ENCODE assay signal across 1 cellular context in the genomic region with DNA sequence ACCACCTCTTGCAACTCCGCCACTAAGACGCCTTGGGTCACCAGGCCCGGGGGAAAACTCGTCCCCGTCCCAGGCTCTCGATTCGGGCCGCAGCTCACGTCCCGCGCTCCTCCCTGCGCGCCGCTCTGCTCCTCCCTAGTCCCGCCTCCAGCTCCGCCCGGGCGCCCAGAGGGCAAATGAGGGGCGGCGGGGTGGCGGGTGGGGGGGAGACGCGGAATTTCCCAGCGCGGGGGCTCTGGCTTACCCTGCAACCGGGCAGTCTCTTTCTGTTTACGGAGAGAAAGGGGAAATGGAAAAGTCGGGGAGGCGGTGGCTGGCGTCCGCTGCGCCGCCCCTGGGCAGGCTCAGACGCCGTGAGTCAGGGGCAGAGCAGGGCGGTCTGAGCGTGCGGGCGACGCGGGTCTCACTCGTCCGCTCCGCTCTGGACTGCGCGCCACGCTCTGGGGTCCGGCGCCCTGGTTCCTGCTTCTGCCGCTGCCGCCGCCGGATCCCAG.
TF ChIP-seq lines count a peak whose summit lies in the region.

A gene (plus strand): TSS at position 406 of the 494 bp plus-strand sequence. CDS start 4,755 bp downstream, outside the sequence.

TF ChIP-seq in HepG2, 621 proteins besides CTCF, POLR2A, EP300 and RAD21 (continued from another document and continues in another):
- TF ChIP-seq, protein P1, sequence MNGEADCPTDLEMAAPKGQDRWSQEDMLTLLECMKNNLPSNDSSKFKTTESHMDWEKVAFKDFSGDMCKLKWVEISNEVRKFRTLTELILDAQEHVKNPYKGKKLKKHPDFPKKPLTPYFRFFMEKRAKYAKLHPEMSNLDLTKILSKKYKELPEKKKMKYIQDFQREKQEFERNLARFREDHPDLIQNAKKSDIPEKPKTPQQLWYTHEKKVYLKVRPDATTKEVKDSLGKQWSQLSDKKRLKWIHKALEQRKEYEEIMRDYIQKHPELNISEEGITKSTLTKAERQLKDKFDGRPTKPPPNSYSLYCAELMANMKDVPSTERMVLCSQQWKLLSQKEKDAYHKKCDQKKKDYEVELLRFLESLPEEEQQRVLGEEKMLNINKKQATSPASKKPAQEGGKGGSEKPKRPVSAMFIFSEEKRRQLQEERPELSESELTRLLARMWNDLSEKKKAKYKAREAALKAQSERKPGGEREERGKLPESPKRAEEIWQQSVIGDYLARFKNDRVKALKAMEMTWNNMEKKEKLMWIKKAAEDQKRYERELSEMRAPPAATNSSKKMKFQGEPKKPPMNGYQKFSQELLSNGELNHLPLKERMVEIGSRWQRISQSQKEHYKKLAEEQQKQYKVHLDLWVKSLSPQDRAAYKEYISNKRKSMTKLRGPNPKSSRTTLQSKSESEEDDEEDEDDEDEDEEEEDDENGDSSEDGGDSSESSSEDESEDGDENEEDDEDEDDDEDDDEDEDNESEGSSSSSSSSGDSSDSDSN (CRISPR knock-in tag; IDR thresholded peaks at IDR 0.05) = peak; percentile 40; the same call in 1 of the 2 replicates
- TF ChIP-seq, protein P2, sequence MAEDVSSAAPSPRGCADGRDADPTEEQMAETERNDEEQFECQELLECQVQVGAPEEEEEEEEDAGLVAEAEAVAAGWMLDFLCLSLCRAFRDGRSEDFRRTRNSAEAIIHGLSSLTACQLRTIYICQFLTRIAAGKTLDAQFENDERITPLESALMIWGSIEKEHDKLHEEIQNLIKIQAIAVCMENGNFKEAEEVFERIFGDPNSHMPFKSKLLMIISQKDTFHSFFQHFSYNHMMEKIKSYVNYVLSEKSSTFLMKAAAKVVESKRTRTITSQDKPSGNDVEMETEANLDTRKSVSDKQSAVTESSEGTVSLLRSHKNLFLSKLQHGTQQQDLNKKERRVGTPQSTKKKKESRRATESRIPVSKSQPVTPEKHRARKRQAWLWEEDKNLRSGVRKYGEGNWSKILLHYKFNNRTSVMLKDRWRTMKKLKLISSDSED (CRISPR knock-in tag; IDR thresholded peaks at IDR 0.05) = no peak
- 0 out of 2 replicates have a peak, but pooled peaks have one; percentile 21 for TF ChIP-seq DNMT3B (CRISPR knock-in tag; conservative IDR thresholded peaks at IDR 0.05)
- no peak; the same call in 1 of the 2 replicates for TF ChIP-seq ZNF205 (CRISPR knock-in tag; IDR thresholded peaks at IDR 0.05)
- TF ChIP-seq FOXP1 (IDR thresholded peaks at IDR 0.05) = no peak
- TF ChIP-seq FOXP1 (CRISPR knock-in tag; IDR thresholded peaks at IDR 0.05) = 0 out of 2 replicates have a peak, but pooled peaks have one; percentile 7
- TF ChIP-seq, protein P3, sequence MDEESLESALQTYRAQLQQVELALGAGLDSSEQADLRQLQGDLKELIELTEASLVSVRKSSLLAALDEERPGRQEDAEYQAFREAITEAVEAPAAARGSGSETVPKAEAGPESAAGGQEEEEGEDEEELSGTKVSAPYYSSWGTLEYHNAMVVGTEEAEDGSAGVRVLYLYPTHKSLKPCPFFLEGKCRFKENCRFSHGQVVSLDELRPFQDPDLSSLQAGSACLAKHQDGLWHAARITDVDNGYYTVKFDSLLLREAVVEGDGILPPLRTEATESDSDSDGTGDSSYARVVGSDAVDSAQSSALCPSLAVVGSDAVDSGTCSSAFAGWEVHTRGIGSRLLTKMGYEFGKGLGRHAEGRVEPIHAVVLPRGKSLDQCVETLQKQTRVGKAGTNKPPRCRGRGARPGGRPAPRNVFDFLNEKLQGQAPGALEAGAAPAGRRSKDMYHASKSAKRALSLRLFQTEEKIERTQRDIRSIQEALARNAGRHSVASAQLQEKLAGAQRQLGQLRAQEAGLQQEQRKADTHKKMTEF (CRISPR knock-in tag; IDR thresholded peaks at IDR 0.05) = peak; percentile 81
- TF ChIP-seq, protein P4, sequence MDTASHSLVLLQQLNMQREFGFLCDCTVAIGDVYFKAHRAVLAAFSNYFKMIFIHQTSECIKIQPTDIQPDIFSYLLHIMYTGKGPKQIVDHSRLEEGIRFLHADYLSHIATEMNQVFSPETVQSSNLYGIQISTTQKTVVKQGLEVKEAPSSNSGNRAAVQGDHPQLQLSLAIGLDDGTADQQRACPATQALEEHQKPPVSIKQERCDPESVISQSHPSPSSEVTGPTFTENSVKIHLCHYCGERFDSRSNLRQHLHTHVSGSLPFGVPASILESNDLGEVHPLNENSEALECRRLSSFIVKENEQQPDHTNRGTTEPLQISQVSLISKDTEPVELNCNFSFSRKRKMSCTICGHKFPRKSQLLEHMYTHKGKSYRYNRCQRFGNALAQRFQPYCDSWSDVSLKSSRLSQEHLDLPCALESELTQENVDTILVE (CRISPR knock-in tag; IDR thresholded peaks at IDR 0.05) = no peak; the same call in 1 of the 2 replicates
- no peak for TF ChIP-seq MEF2D (CRISPR knock-in tag; IDR thresholded peaks at IDR 0.05)
- TF ChIP-seq ZNF550 (CRISPR knock-in tag; IDR thresholded peaks at IDR 0.05; ENCODE audit: borderline replicate concordance) = no peak
- TF ChIP-seq, protein P5, sequence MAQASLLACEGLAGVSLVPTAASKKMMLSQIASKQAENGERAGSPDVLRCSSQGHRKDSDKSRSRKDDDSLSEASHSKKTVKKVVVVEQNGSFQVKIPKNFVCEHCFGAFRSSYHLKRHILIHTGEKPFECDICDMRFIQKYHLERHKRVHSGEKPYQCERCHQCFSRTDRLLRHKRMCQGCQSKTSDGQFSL (CRISPR knock-in tag; IDR thresholded peaks at IDR 0.05) = 0 out of 2 replicates have a peak, but pooled peaks have one; percentile 63
- TF ChIP-seq ZNF879 (CRISPR knock-in tag; IDR thresholded peaks at IDR 0.05) = peak; percentile 79; the same call in 1 of the 2 replicates
- TF ChIP-seq, protein P6, sequence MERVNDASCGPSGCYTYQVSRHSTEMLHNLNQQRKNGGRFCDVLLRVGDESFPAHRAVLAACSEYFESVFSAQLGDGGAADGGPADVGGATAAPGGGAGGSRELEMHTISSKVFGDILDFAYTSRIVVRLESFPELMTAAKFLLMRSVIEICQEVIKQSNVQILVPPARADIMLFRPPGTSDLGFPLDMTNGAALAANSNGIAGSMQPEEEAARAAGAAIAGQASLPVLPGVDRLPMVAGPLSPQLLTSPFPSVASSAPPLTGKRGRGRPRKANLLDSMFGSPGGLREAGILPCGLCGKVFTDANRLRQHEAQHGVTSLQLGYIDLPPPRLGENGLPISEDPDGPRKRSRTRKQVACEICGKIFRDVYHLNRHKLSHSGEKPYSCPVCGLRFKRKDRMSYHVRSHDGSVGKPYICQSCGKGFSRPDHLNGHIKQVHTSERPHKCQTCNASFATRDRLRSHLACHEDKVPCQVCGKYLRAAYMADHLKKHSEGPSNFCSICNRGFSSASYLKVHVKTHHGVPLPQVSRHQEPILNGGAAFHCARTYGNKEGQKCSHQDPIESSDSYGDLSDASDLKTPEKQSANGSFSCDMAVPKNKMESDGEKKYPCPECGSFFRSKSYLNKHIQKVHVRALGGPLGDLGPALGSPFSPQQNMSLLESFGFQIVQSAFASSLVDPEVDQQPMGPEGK (CRISPR knock-in tag; IDR thresholded peaks at IDR 0.05) = peak; percentile 96
- TF ChIP-seq FOXC1 (CRISPR knock-in tag; IDR thresholded peaks at IDR 0.05; ENCODE audit: borderline replicate concordance) = no peak
- TF ChIP-seq MYC (CRISPR knock-in tag; IDR thresholded peaks at IDR 0.05; ENCODE audit: borderline replicate concordance) = peak; percentile 56; the same call in 1 of the 2 replicates
- no peak for TF ChIP-seq IKZF1 (IDR thresholded peaks at IDR 0.05)
- TF ChIP-seq ZNF235 (CRISPR knock-in tag; IDR thresholded peaks at IDR 0.05; ENCODE audit: borderline replicate concordance) = 0 out of 2 replicates have a peak, but pooled peaks have one; percentile 35
- no peak for TF ChIP-seq MIER2 (CRISPR knock-in tag; IDR thresholded peaks at IDR 0.05)
- peak; percentile 41; the same call in 1 of the 2 replicates for TF ChIP-seq ETV5 (CRISPR knock-in tag; IDR thresholded peaks at IDR 0.05; ENCODE audit: borderline replicate concordance)
- peak; percentile 79 for TF ChIP-seq ZNF451 (CRISPR knock-in tag; IDR thresholded peaks at IDR 0.05)
- TF ChIP-seq, protein P7, sequence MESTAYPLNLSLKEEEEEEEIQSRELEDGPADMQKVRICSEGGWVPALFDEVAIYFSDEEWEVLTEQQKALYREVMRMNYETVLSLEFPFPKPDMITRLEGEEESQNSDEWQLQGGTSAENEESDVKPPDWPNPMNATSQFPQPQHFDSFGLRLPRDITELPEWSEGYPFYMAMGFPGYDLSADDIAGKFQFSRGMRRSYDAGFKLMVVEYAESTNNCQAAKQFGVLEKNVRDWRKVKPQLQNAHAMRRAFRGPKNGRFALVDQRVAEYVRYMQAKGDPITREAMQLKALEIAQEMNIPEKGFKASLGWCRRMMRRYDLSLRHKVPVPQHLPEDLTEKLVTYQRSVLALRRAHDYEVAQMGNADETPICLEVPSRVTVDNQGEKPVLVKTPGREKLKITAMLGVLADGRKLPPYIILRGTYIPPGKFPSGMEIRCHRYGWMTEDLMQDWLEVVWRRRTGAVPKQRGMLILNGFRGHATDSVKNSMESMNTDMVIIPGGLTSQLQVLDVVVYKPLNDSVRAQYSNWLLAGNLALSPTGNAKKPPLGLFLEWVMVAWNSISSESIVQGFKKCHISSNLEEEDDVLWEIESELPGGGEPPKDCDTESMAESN (CRISPR knock-in tag; conservative IDR thresholded peaks at IDR 0.05) = peak; percentile 53
- TF ChIP-seq ZFP82 (CRISPR knock-in tag; IDR thresholded peaks at IDR 0.05; ENCODE audit: borderline replicate concordance) = peak; percentile 83; the same call in 1 of the 2 replicates
- TF ChIP-seq CCDC6 (CRISPR knock-in tag; IDR thresholded peaks at IDR 0.05) = 0 out of 2 replicates have a peak, but pooled peaks have one; percentile 24
- TF ChIP-seq, protein P8, sequence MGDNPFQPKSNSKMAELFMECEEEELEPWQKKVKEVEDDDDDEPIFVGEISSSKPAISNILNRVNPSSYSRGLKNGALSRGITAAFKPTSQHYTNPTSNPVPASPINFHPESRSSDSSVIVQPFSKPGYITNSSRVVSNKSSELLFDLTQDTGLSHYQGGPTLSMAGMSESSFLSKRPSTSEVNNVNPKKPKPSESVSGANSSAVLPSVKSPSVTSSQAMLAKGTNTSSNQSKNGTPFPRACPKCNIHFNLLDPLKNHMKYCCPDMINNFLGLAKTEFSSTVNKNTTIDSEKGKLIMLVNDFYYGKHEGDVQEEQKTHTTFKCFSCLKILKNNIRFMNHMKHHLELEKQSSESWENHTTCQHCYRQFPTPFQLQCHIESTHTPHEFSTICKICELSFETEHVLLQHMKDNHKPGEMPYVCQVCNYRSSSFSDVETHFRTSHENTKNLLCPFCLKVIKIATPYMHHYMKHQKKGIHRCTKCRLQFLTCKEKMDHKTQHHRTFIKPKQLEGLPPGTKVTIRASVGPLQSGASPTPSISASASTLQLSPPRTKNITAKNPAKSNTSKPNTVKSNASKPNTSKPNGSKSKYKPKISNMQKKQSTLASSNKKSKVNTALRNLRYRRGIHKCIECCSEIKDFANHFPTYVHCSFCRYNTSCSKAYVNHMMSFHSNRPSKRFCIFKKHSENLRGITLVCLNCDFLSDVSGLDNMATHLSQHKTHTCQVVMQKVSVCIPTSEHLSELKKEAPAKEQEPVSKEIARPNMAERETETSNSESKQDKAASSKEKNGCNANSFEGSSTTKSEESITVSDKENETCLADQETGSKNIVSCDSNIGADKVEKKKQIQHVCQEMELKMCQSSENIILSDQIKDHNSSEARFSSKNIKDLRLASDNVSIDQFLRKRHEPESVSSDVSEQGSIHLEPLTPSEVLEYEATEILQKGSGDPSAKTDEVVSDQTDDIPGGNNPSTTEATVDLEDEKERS (CRISPR knock-in tag; IDR thresholded peaks at IDR 0.05) = no peak
- peak; percentile 46; the same call in 1 of the 2 replicates for TF ChIP-seq GATA4 (IDR thresholded peaks at IDR 0.05; ENCODE audit: borderline replicate concordance, low read depth)
- TF ChIP-seq, protein P9, sequence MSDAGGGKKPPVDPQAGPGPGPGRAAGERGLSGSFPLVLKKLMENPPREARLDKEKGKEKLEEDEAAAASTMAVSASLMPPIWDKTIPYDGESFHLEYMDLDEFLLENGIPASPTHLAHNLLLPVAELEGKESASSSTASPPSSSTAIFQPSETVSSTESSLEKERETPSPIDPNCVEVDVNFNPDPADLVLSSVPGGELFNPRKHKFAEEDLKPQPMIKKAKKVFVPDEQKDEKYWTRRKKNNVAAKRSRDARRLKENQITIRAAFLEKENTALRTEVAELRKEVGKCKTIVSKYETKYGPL (CRISPR knock-in tag; IDR thresholded peaks at IDR 0.05) = no peak
- no peak for TF ChIP-seq SNRNP70 (IDR thresholded peaks at IDR 0.05; ENCODE audit: low read depth, low read length)
- TF ChIP-seq REL (CRISPR knock-in tag; conservative IDR thresholded peaks at IDR 0.05) = no peak; the same call in 1 of the 2 replicates
- TF ChIP-seq, protein P10, sequence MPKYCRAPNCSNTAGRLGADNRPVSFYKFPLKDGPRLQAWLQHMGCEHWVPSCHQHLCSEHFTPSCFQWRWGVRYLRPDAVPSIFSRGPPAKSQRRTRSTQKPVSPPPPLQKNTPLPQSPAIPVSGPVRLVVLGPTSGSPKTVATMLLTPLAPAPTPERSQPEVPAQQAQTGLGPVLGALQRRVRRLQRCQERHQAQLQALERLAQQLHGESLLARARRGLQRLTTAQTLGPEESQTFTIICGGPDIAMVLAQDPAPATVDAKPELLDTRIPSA (CRISPR knock-in tag; IDR thresholded peaks at IDR 0.05; ENCODE audit: borderline replicate concordance) = no peak
- no peak for TF ChIP-seq RFX5 (IDR thresholded peaks at IDR 0.05; ENCODE audit: low read depth, low read length)
- TF ChIP-seq, protein P11, sequence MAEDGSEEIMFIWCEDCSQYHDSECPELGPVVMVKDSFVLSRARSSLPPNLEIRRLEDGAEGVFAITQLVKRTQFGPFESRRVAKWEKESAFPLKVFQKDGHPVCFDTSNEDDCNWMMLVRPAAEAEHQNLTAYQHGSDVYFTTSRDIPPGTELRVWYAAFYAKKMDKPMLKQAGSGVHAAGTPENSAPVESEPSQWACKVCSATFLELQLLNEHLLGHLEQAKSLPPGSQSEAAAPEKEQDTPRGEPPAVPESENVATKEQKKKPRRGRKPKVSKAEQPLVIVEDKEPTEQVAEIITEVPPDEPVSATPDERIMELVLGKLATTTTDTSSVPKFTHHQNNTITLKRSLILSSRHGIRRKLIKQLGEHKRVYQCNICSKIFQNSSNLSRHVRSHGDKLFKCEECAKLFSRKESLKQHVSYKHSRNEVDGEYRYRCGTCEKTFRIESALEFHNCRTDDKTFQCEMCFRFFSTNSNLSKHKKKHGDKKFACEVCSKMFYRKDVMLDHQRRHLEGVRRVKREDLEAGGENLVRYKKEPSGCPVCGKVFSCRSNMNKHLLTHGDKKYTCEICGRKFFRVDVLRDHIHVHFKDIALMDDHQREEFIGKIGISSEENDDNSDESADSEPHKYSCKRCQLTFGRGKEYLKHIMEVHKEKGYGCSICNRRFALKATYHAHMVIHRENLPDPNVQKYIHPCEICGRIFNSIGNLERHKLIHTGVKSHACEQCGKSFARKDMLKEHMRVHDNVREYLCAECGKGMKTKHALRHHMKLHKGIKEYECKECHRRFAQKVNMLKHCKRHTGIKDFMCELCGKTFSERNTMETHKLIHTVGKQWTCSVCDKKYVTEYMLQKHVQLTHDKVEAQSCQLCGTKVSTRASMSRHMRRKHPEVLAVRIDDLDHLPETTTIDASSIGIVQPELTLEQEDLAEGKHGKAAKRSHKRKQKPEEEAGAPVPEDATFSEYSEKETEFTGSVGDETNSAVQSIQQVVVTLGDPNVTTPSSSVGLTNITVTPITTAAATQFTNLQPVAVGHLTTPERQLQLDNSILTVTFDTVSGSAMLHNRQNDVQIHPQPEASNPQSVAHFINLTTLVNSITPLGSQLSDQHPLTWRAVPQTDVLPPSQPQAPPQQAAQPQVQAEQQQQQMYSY (CRISPR knock-in tag; IDR thresholded peaks at IDR 0.05) = peak; percentile 69; the same call in 1 of the 2 replicates
- TF ChIP-seq BCL6 (CRISPR knock-in tag; IDR thresholded peaks at IDR 0.05) = 0 out of 2 replicates have a peak, but pooled peaks have one; percentile 33
- TF ChIP-seq, protein P12, sequence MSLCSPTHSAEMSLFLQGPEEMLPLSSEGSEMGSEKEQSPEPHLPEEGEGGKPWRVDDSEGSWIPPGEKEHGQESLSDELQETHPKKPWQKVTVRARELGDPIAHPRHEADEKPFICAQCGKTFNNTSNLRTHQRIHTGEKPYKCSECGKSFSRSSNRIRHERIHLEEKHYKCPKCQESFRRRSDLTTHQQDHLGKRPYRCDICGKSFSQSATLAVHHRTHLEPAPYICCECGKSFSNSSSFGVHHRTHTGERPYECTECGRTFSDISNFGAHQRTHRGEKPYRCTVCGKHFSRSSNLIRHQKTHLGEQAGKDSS (CRISPR knock-in tag; IDR thresholded peaks at IDR 0.05; ENCODE audit: borderline replicate concordance, low read depth) = peak; percentile 72
